In genomic region chr14:106578479-106578878, GRCh38 we compare ENCODE assay signal across 15 cellular contexts.
"Had no signal": no experiment of that assay in that cellular context is flagged by ENCODE, and none has a peak within 500 bp of the region (broad histone marks: within the 10 kb centered on the region; RNA-seq: fewer than 3 reads in every experiment).

No MANE protein-coding gene starts in this region.

- H3K4me3 Mint-ChIP-seq: activated naive CD8-positive, alpha-beta T cell treated with anti-CD3 and anti-CD28 coated beads, Interleukin-2, amount 50 U/mL, for 24 hours; activated T-helper 1 cell treated with anti-CD3 and anti-CD28 coated beads, Interleukin-12 subunit alpha, Interleukin-12 subunit beta, Interleukin-2, Interleukin-4 antibody, amounts not matched to agents 30 ng/mL and 10 ng/mL and 1 ng/mL, durations not matched to agents 14 hours and 24 hours and 36 hours; neural crest cell; stimulated activated naive CD8-positive, alpha-beta T cell treated with anti-CD3 and anti-CD28 coated beads, Interleukin-15, amount 100 ng/mL, for 72 hours had no signal

- FAIRE-seq: astrocyte, pancreas, urothelium cell line had no signal

- H3K4me1 ChIP-seq: pancreas had no signal

- ATAC-seq: activated naive CD8-positive, alpha-beta T cell treated with anti-CD3 and anti-CD28 coated beads, Interleukin-2, amount 50 U/mL, for 24 hours; pancreas; stimulated activated naive CD8-positive, alpha-beta T cell treated with anti-CD3 and anti-CD28 coated beads, Interleukin-15, amount 100 ng/mL, for 72 hours had no signal

- H3K9me3 Mint-ChIP-seq: activated naive CD8-positive, alpha-beta T cell treated with anti-CD3 and anti-CD28 coated beads, Interleukin-2, amount 50 U/mL, for 24 hours; activated T-helper 1 cell treated with anti-CD3 and anti-CD28 coated beads, Interleukin-12 subunit alpha, Interleukin-12 subunit beta, Interleukin-2, Interleukin-4 antibody, amounts not matched to agents 30 ng/mL and 10 ng/mL and 1 ng/mL, durations not matched to agents 14 hours and 24 hours and 36 hours; stimulated activated naive CD8-positive, alpha-beta T cell treated with anti-CD3 and anti-CD28 coated beads, Interleukin-15, amount 100 ng/mL, for 72 hours had no signal

- H3K36me3 ChIP-seq: pancreas, thoracic aorta had no signal

- H3K4me3 ChIP-seq: dorsolateral prefrontal cortex, pancreas, thoracic aorta had no signal

- H3K9me3 ChIP-seq: pancreas, thoracic aorta had no signal

- H3K27ac Mint-ChIP-seq: activated naive CD8-positive, alpha-beta T cell treated with anti-CD3 and anti-CD28 coated beads, Interleukin-2, amount 50 U/mL, for 24 hours; activated T-helper 1 cell treated with anti-CD3 and anti-CD28 coated beads, Interleukin-12 subunit alpha, Interleukin-12 subunit beta, Interleukin-2, Interleukin-4 antibody, amounts not matched to agents 30 ng/mL and 10 ng/mL and 1 ng/mL, durations not matched to agents 14 hours and 24 hours and 36 hours; stimulated activated naive CD8-positive, alpha-beta T cell treated with anti-CD3 and anti-CD28 coated beads, Interleukin-15, amount 100 ng/mL, for 72 hours had no signal

- H3K4me1 Mint-ChIP-seq: activated naive CD8-positive, alpha-beta T cell treated with anti-CD3 and anti-CD28 coated beads, Interleukin-2, amount 50 U/mL, for 24 hours; neural crest cell; stimulated activated naive CD8-positive, alpha-beta T cell treated with anti-CD3 and anti-CD28 coated beads, Interleukin-15, amount 100 ng/mL, for 72 hours had no signal

- H3K27ac ChIP-seq: dorsolateral prefrontal cortex, pancreas, thoracic aorta had no signal

- DNase-seq: activated CD4-positive, alpha-beta T cell treated with anti-CD3 and anti-CD28 coated beads for 48 hours; activated naive CD4-positive, alpha-beta T cell; activated naive CD8-positive, alpha-beta T cell treated with anti-CD3 and anti-CD28 coated beads, Interleukin-2, amount 50 U/mL, for 24 hours; dorsolateral prefrontal cortex; hypothalamus; kidney glomerular epithelial cell; pancreas; stimulated activated CD4-positive, alpha-beta T cell treated with anti-CD3 and anti-CD28 coated beads, Interleukin-4, amount 100 ng/mL, for 1 hour; stimulated activated CD8-positive, alpha-beta memory T cell treated with anti-CD3 and anti-CD28 coated beads, Interleukin-4, amount 100 ng/mL, for 48 hours; stimulated activated naive CD8-positive, alpha-beta T cell treated with anti-CD3 and anti-CD28 coated beads, Interleukin-15, amount 100 ng/mL, for 72 hours had no signal
